1 cellular context compared by ENCODE assay signal in genomic region chr2:31992025-31992566, GRCh38.
A peak's percentile ranks its signal among the peaks of the same experiment; 100 is the strongest.
TF ChIP-seq lines count a peak whose summit lies in the region.

No MANE protein-coding gene starts in this region.

TF ChIP-seq in HepG2, 621 proteins besides CTCF, POLR2A, EP300 and RAD21 (continues in another document):
- no peak for TF ChIP-seq ZNF576 (CRISPR knock-in tag; IDR thresholded peaks at IDR 0.05)
- TF ChIP-seq ZNF800 (CRISPR knock-in tag; IDR thresholded peaks at IDR 0.05), result no peak
- TF ChIP-seq ARNTL (CRISPR knock-in tag; IDR thresholded peaks at IDR 0.05), result no peak
- TF ChIP-seq, protein P1, sequence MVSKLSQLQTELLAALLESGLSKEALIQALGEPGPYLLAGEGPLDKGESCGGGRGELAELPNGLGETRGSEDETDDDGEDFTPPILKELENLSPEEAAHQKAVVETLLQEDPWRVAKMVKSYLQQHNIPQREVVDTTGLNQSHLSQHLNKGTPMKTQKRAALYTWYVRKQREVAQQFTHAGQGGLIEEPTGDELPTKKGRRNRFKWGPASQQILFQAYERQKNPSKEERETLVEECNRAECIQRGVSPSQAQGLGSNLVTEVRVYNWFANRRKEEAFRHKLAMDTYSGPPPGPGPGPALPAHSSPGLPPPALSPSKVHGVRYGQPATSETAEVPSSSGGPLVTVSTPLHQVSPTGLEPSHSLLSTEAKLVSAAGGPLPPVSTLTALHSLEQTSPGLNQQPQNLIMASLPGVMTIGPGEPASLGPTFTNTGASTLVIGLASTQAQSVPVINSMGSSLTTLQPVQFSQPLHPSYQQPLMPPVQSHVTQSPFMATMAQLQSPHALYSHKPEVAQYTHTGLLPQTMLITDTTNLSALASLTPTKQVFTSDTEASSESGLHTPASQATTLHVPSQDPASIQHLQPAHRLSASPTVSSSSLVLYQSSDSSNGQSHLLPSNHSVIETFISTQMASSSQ (IDR thresholded peaks at IDR 0.05; ENCODE audit: low read depth), result 0 out of 2 replicates have a peak, but pooled peaks have one; percentile 16
- TF ChIP-seq, protein P1 (CRISPR knock-in tag; IDR thresholded peaks at IDR 0.05; ENCODE audit: borderline replicate concordance), result no peak
- TF ChIP-seq NFIC (IDR thresholded peaks at IDR 0.05; ENCODE audit: low read length), result no peak
- no peak for TF ChIP-seq ZNF234 (CRISPR knock-in tag; conservative IDR thresholded peaks at IDR 0.05)
- TF ChIP-seq ZC3H4 (CRISPR knock-in tag; IDR thresholded peaks at IDR 0.05; ENCODE audit: borderline replicate concordance), result no peak
- 0 out of 2 replicates have a peak, but pooled peaks have one; percentile 37 for TF ChIP-seq PPARG (CRISPR knock-in tag; conservative IDR thresholded peaks at IDR 0.05)
- TF ChIP-seq DMAP1 (CRISPR knock-in tag; IDR thresholded peaks at IDR 0.05), result no peak
- TF ChIP-seq MBNL3 (CRISPR knock-in tag; conservative IDR thresholded peaks at IDR 0.05), result no peak
- TF ChIP-seq ARID2 (CRISPR knock-in tag; IDR thresholded peaks at IDR 0.05; ENCODE audit: borderline replicate concordance), result no peak
- TF ChIP-seq CEBPB (IDR thresholded peaks at IDR 0.05; ENCODE audit: borderline replicate concordance, low read depth, low read length), result peak; percentile 34; the same call in 1 of the 2 replicates
- TF ChIP-seq HNF4A (CRISPR knock-in tag; IDR thresholded peaks at IDR 0.05), result 0 out of 2 replicates have a peak, but pooled peaks have one; percentile 29
- no peak for TF ChIP-seq UBTF (CRISPR knock-in tag; IDR thresholded peaks at IDR 0.05)
- no peak for TF ChIP-seq SOX6 (IDR thresholded peaks at IDR 0.05)
- peak; percentile 49 for TF ChIP-seq SOX6 (CRISPR knock-in tag; IDR thresholded peaks at IDR 0.05)
- no peak for TF ChIP-seq KDM2A (CRISPR knock-in tag; IDR thresholded peaks at IDR 0.05; ENCODE audit: borderline replicate concordance, low read depth)
- TF ChIP-seq ZNF160 (CRISPR knock-in tag; IDR thresholded peaks at IDR 0.05), result no peak
- 0 out of 2 replicates have a peak, but pooled peaks have one; percentile 19 for TF ChIP-seq RXRB (CRISPR knock-in tag; IDR thresholded peaks at IDR 0.05; ENCODE audit: borderline replicate concordance)
- TF ChIP-seq ZSCAN12 (CRISPR knock-in tag; IDR thresholded peaks at IDR 0.05), result no peak
- TF ChIP-seq ZNF253 (CRISPR knock-in tag; IDR thresholded peaks at IDR 0.05; ENCODE audit: borderline replicate concordance), result no peak
- no peak for TF ChIP-seq MIXL1 (CRISPR knock-in tag; IDR thresholded peaks at IDR 0.05)
- TF ChIP-seq MTF2 (CRISPR knock-in tag; IDR thresholded peaks at IDR 0.05; ENCODE audit: borderline replicate concordance), result no peak
- no peak for TF ChIP-seq ZNF280D (CRISPR knock-in tag; IDR thresholded peaks at IDR 0.05)
- TF ChIP-seq ARID3A (IDR thresholded peaks at IDR 0.05; ENCODE audit: low read depth, low read length), result peak; percentile 79
- no peak for TF ChIP-seq PRPF4 (IDR thresholded peaks at IDR 0.05; ENCODE audit: low read depth, low read length, poor library complexity, severe bottlenecking)
- no peak for TF ChIP-seq RFXANK (CRISPR knock-in tag; IDR thresholded peaks at IDR 0.05)
- TF ChIP-seq ATF2 (CRISPR knock-in tag; IDR thresholded peaks at IDR 0.05), result no peak
- no peak for TF ChIP-seq ZZZ3 (CRISPR knock-in tag; IDR thresholded peaks at IDR 0.05; ENCODE audit: borderline replicate concordance)
- no peak for TF ChIP-seq NFRKB (IDR thresholded peaks at IDR 0.05)
- no peak for TF ChIP-seq ZBTB25 (CRISPR knock-in tag; IDR thresholded peaks at IDR 0.05)
- no peak for TF ChIP-seq ZNF496 (CRISPR knock-in tag; IDR thresholded peaks at IDR 0.05; ENCODE audit: insufficient replicate concordance)
- TF ChIP-seq ISL2 (CRISPR knock-in tag; IDR thresholded peaks at IDR 0.05), result no peak
- TF ChIP-seq ZNF12 (CRISPR knock-in tag; IDR thresholded peaks at IDR 0.05), result no peak
- TF ChIP-seq, protein P2, sequence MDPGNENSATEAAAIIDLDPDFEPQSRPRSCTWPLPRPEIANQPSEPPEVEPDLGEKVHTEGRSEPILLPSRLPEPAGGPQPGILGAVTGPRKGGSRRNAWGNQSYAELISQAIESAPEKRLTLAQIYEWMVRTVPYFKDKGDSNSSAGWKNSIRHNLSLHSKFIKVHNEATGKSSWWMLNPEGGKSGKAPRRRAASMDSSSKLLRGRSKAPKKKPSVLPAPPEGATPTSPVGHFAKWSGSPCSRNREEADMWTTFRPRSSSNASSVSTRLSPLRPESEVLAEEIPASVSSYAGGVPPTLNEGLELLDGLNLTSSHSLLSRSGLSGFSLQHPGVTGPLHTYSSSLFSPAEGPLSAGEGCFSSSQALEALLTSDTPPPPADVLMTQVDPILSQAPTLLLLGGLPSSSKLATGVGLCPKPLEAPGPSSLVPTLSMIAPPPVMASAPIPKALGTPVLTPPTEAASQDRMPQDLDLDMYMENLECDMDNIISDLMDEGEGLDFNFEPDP (CRISPR knock-in tag; conservative IDR thresholded peaks at IDR 0.05), result no peak
- 0 out of 2 replicates have a peak, but pooled peaks have one; percentile 16 for TF ChIP-seq POGZ (CRISPR knock-in tag; IDR thresholded peaks at IDR 0.05)
- peak; percentile 51; the same call in 1 of the 2 replicates for TF ChIP-seq CEBPG (CRISPR knock-in tag; IDR thresholded peaks at IDR 0.05)
- TF ChIP-seq ZFX (CRISPR knock-in tag; IDR thresholded peaks at IDR 0.05; ENCODE audit: low read depth), result no peak
- no peak for TF ChIP-seq FOXK1 (CRISPR knock-in tag; IDR thresholded peaks at IDR 0.05; ENCODE audit: borderline replicate concordance, low read depth)
